In genomic region chr4:110480031-110480549, GRCh38 we compare ENCODE assay signal across 11 cellular contexts. TPM values are rescaled to one million over a fixed set of nuclear protein-coding genes. Genes with fewer than 3 reads are reported as not detected.
DNase-seq lines count a peak whose midpoint lies in the region; ATAC-seq and TF ChIP-seq lines count a peak whose summit lies in the region.
"Had no signal": no experiment of that assay in that cellular context is flagged by ENCODE, and none has a peak within 500 bp of the region (broad histone marks: within the 10 kb centered on the region; RNA-seq: fewer than 3 reads in every experiment).

No MANE protein-coding gene starts in this region.

- H3K36me3 ChIP-seq in endodermal cell (ENCODE audit: control insufficient read depth, insufficient read depth, low read length): no peaks in the 10 kb centered on the region
- H3K36me3 ChIP-seq in mesendoderm (ENCODE audit: control insufficient read depth, insufficient read depth, low read length): no peaks in the 10 kb centered on the region

- no peak overlapping the region for H4K5ac ChIP-seq in mesendoderm (ENCODE audit: low read length)

- no peak overlapping the region for H2BK120ac ChIP-seq in mesendoderm (ENCODE audit: low read depth, low read length)

- no peak overlapping the region for H4K8ac ChIP-seq in mesendoderm (ENCODE audit: low read depth, low read length)

- peak overlapping the region; percentile 96 for H2BK15ac ChIP-seq in mesendoderm (replicated peaks; ENCODE audit: low read depth)

- H3K4me3 ChIP-seq in endodermal cell (ENCODE audit: low read length): no peak overlapping the region
- H3K4me3 ChIP-seq in mesendoderm (ENCODE audit: low read length): no peak overlapping the region

- ATAC-seq in GM19023 (IDR thresholded peaks at IDR 0.05; ENCODE audit: unreplicated experiment): no peak
- ATAC-seq in GM21825 (IDR thresholded peaks at IDR 0.05; ENCODE audit: unreplicated experiment): no peak
- ATAC-seq in GM21360 (IDR thresholded peaks at IDR 0.05; ENCODE audit: unreplicated experiment): no peak
- ATAC-seq: natural killer cell treated with Interleukin-12 subunit alpha and Interleukin-12 subunit beta and Interleukin-15 and Interleukin-18, amount 100 ng/mL, for 72 hours had no signal

- H3K9ac ChIP-seq in endodermal cell (ENCODE audit: extremely low read depth, low read length, poor library complexity, severe bottlenecking) (no peak overlapping the region), mesendoderm (ENCODE audit: low read length) (no peak overlapping the region)

- H2AK5ac ChIP-seq in mesendoderm (ENCODE audit: low read length): no peak overlapping the region

- H3K9me3 Mint-ChIP-seq in endodermal cell: no peaks in the 10 kb centered on the region
- H3K9me3 Mint-ChIP-seq: CD4-positive, alpha-beta T cell; natural killer cell treated with Interleukin-12 subunit alpha and Interleukin-12 subunit beta and Interleukin-15 and Interleukin-18, amount 100 ng/mL, for 72 hours had no signal

- no peak overlapping the region for H3K4me2 ChIP-seq in mesendoderm (ENCODE audit: low read length)

- H3K4me1 Mint-ChIP-seq in endodermal cell: peaks cover 22% of the 10 kb centered on the region

- H3K27ac Mint-ChIP-seq in endodermal cell: no peak overlapping the region
- H3K27ac Mint-ChIP-seq: CD4-positive, alpha-beta T cell; natural killer cell treated with Interleukin-12 subunit alpha and Interleukin-12 subunit beta and Interleukin-15 and Interleukin-18, amount 100 ng/mL, for 72 hours had no signal

- peak; percentile 74 for TF ChIP-seq CTCF in endodermal cell (conservative IDR thresholded peaks at IDR 0.05)

- no peaks in the 10 kb centered on the region for H3K9me3 ChIP-seq in endodermal cell (ENCODE audit: control insufficient read depth, low read length)

- no peak overlapping the region for H2BK5ac ChIP-seq in mesendoderm (ENCODE audit: low read length)

- H3K27me3 ChIP-seq in endodermal cell (ENCODE audit: control insufficient read depth, insufficient read depth, low read length, poor library complexity, severe bottlenecking) (no peaks in the 10 kb centered on the region), mesendoderm (ENCODE audit: insufficient read depth, low read length, poor library complexity) (no peaks in the 10 kb centered on the region)

- no peaks in the 10 kb centered on the region for H3K36me3 Mint-ChIP-seq in endodermal cell (ENCODE audit: low read depth)
- H3K36me3 Mint-ChIP-seq: natural killer cell treated with Interleukin-12 subunit alpha and Interleukin-12 subunit beta and Interleukin-15 and Interleukin-18, amount 100 ng/mL, for 72 hours had no signal

- peaks cover 4% of the 10 kb centered on the region for H3K27me3 Mint-ChIP-seq in endodermal cell (ENCODE audit: insufficient read depth)

- H3K79me2 ChIP-seq in mesendoderm (ENCODE audit: control insufficient read depth, insufficient read depth, low read length): peaks cover 4% of the 10 kb centered on the region

- 95 to 98% methylated on average over 5 to 8 of the region's 8 CpGs for WGBS in endodermal cell (ENCODE audit: insufficient coverage in 1 of 2, insufficient read length in 1 of 2), 2 experiments
- no CpG with 5 or more reads among the region's 8 CpGs for WGBS in mesendoderm (ENCODE audit: extremely low coverage, insufficient coverage, low lambda C conversion rate)

- H3K79me1 ChIP-seq in mesendoderm (ENCODE audit: low read length): no peaks in the 10 kb centered on the region

- DNase-seq in AG08395 (ENCODE audit: low spot score): peak; percentile 67
- peak; percentile 62 for DNase-seq in M059J (ENCODE audit: low read depth)
- no peak for DNase-seq in endodermal cell
- peak; percentile 72 for DNase-seq in mesendoderm
- DNase-seq in NCI-H2029 treated with DMSO at 0.1 percent for 48 hours (lab: John Stamatoyannopoulos, UW): no peak
- DNase-seq: CD4-positive, alpha-beta T cell had no signal

- H3K4me3 Mint-ChIP-seq in endodermal cell: no peak overlapping the region
- H3K4me3 Mint-ChIP-seq: CD4-positive, alpha-beta T cell; natural killer cell treated with Interleukin-12 subunit alpha and Interleukin-12 subunit beta and Interleukin-15 and Interleukin-18, amount 100 ng/mL, for 72 hours had no signal

- H3K27ac ChIP-seq in endodermal cell (ENCODE audit: low read depth, low read length): no peak overlapping the region
- no peak overlapping the region for H3K27ac ChIP-seq in mesendoderm (ENCODE audit: low read depth, low read length)

- H3K56ac ChIP-seq in mesendoderm (ENCODE audit: low read length): no peak overlapping the region

- no peak overlapping the region for H3K23ac ChIP-seq in mesendoderm (ENCODE audit: low read length)

- no peak overlapping the region for H3K4ac ChIP-seq in mesendoderm (ENCODE audit: low read depth, low read length)

- no peak overlapping the region for H3K18ac ChIP-seq in mesendoderm (ENCODE audit: low read length)

- H3K4me1 ChIP-seq in endodermal cell (ENCODE audit: control insufficient read depth, insufficient read depth, low read length) (peaks cover 6% of the 10 kb centered on the region), mesendoderm (ENCODE audit: control insufficient read depth, low read depth, low read length) (peaks cover 5% of the 10 kb centered on the region)

RNA-seq across cellular contexts. Expression of gene ENPEP, which starts 4.1 kb away (rescaled TPM):
- 0.15 and 0.17 TPM in 2 replicates for total RNA-seq in M059J (2014; rRNA removed; shearing (Covaris generic))
- 1 to 10 TPM; 4.6 to 9.4 TPM for total RNA-seq in endodermal cell
- polyA plus RNA-seq in endodermal cell (2013, experiment 1 of 2): 1.7 TPM
- polyA plus RNA-seq in endodermal cell (2013, experiment 2 of 2): 1.9 TPM
- polyA plus RNA-seq in mesendoderm (2013, experiment 1 of 2): 5.7 TPM
- 5.0 TPM for polyA plus RNA-seq in mesendoderm (2013, experiment 2 of 2)
- total RNA-seq: CD4-positive, alpha-beta T cell; endothelial cell of umbilical vein had no signal
- polyA plus RNA-seq: endothelial cell of umbilical vein had no signal

Comparison
In these comparisons a context has a peak if more than half of its experiments do, and no peak if none do; other contexts are left out.
1. DNase-seq: peak in AG08395 (single experiment), M059J (single experiment) and mesendoderm (single experiment); none in endodermal cell (single experiment) and NCI-H2029 treated with DMSO at 0.1 percent for 48 hours (single experiment).